Comparison of ENCODE assay signal across 2 cellular contexts in the genomic region with DNA sequence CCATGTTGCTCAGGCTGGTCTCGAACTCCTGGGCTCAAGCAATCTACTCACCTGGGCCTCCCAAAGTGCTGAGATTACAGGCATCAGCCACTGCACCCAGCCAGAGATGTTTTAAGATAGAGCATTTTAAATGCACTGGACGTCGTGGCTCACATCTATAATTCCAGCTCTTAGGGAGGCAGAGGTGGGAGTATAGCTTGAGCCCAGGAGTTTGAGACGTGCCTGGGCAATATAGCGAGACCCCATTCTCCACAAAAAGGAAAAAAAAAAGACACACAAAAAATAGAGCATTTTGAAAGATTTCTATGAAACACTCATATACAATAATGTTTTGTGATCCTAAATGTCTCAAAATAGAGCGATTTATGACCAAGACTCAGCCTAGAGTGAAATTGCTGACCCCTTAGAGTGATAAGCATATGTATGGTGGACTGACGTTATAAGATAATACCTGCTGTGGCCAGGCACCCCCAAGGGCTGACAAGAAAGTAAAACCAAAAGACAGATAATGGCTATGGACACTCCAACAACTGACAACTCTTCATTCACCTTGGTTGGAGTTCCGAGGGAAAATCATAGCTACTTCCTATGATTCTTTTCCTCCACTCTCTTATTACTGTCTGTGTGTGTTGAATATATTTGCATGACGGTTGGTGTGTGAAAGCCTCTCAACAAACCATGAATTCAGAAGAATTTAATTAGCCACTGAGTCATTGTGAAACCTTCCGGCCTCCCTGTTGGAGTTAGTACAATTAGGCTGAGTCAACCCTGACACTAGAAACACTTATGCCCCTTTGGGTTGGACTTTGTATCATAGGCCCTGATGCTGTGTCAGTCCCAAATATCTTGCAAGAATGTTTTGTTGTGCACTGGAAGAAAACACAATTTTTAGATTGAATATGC.
TF ChIP-seq lines count a peak whose summit lies in the region.

No MANE protein-coding gene starts in this region.

TF ChIP-seq in HepG2, 621 proteins besides CTCF, POLR2A, EP300 and RAD21:
- TF ChIP-seq, protein P1, sequence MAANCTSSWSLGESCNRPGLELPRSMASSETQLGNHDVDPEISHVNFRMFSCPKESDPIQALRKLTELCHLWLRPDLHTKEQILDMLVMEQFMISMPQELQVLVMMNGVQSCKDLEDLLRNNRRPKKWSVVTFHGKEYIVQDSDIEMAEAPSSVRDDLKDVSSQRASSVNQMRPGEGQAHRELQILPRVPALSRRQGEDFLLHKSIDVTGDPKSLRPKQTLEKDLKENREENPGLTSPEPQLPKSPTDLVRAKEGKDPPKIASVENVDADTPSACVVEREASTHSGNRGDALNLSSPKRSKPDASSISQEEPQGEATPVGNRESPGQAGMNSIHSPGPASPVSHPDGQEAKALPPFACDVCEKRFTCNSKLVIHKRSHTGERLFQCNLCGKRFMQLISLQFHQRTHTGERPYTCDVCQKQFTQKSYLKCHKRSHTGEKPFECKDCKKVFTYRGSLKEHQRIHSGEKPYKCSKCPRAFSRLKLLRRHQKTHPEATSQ (CRISPR knock-in tag; IDR thresholded peaks at IDR 0.05; ENCODE audit: borderline replicate concordance), result no peak
- TF ChIP-seq HNRNPUL1 (IDR thresholded peaks at IDR 0.05; ENCODE audit: low read depth, low read length) (no peak), ZFP41 (CRISPR knock-in tag; IDR thresholded peaks at IDR 0.05; ENCODE audit: borderline replicate concordance) (no peak), KMT2A (CRISPR knock-in tag; IDR thresholded peaks at IDR 0.05) (no peak)
- TF ChIP-seq, protein P2, sequence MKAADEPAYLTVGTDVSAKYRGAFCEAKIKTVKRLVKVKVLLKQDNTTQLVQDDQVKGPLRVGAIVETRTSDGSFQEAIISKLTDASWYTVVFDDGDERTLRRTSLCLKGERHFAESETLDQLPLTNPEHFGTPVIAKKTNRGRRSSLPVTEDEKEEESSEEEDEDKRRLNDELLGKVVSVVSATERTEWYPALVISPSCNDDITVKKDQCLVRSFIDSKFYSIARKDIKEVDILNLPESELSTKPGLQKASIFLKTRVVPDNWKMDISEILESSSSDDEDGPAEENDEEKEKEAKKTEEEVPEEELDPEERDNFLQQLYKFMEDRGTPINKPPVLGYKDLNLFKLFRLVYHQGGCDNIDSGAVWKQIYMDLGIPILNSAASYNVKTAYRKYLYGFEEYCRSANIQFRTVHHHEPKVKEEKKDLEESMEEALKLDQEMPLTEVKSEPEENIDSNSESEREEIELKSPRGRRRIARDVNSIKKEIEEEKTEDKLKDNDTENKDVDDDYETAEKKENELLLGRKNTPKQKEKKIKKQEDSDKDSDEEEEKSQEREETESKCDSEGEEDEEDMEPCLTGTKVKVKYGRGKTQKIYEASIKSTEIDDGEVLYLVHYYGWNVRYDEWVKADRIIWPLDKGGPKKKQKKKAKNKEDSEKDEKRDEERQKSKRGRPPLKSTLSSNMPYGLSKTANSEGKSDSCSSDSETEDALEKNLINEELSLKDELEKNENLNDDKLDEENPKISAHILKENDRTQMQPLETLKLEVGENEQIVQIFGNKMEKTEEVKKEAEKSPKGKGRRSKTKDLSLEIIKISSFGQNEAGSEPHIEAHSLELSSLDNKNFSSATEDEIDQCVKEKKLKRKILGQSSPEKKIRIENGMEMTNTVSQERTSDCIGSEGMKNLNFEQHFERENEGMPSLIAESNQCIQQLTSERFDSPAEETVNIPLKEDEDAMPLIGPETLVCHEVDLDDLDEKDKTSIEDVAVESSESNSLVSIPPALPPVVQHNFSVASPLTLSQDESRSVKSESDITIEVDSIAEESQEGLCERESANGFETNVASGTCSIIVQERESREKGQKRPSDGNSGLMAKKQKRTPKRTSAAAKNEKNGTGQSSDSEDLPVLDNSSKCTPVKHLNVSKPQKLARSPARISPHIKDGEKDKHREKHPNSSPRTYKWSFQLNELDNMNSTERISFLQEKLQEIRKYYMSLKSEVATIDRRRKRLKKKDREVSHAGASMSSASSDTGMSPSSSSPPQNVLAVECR (CRISPR knock-in tag; IDR thresholded peaks at IDR 0.05; ENCODE audit: borderline replicate concordance), result no peak

TF ChIP-seq in K562, 482 proteins besides CTCF, POLR2A, EP300 and RAD21 (continued from another document and continues in another):
- TF ChIP-seq ZEB2 (IDR thresholded peaks at IDR 0.05) (no peak), BHLHE40 (IDR thresholded peaks at IDR 0.05; ENCODE audit: low read length) (peak; percentile 21; the same call in 1 of the 2 replicates), KAT7 (CRISPR knock-in tag; IDR thresholded peaks at IDR 0.05; ENCODE audit: borderline replicate concordance) (no peak), TEAD4 (IDR thresholded peaks at IDR 0.05; ENCODE audit: low read length) (peak; percentile 85), TEAD4 (CRISPR knock-in tag; IDR thresholded peaks at IDR 0.05; ENCODE audit: borderline replicate concordance) (no peak), JUND (IDR thresholded peaks at IDR 0.05; ENCODE audit: borderline replicate concordance, low read depth, low read length) (peak; percentile 31; the same call in 1 of the 2 replicates), JUND (tag; IDR thresholded peaks at IDR 0.05; ENCODE audit: borderline replicate concordance, low read depth, low read length) (peak; percentile 69; the same call in 2 of the 3 replicates), CHD2 (IDR thresholded peaks at IDR 0.05; ENCODE audit: low read depth, low read length) (no peak), SMARCE1 (IDR thresholded peaks at IDR 0.05) (peak; percentile 78), NR3C1 (CRISPR knock-in tag; IDR thresholded peaks at IDR 0.05) (no peak), DMBX1 (CRISPR knock-in tag; IDR thresholded peaks at IDR 0.05; ENCODE audit: borderline replicate concordance) (no peak), ZKSCAN8 (CRISPR knock-in tag; IDR thresholded peaks at IDR 0.05) (no peak), SRF (CRISPR knock-in tag; IDR thresholded peaks at IDR 0.05) (no peak; a peak in 1 of 4 replicates), ZNF197 (CRISPR knock-in tag; IDR thresholded peaks at IDR 0.05; ENCODE audit: low read depth) (0 out of 2 replicates have a peak, but pooled peaks have one; percentile 39), SIX5 (IDR thresholded peaks at IDR 0.05; ENCODE audit: borderline replicate concordance in 1 of 2, insufficient read depth in 1 of 2, low read depth in 1 of 2, low read length in 2 of 2) (no peak), SOX6 (IDR thresholded peaks at IDR 0.05) (peak; percentile 40; the same call in 1 of the 2 replicates), CBX8 (IDR thresholded peaks at IDR 0.05; ENCODE audit: borderline replicate concordance, extremely low read depth, low read depth, low read length, poor library complexity, severe bottlenecking) (no peak), NUFIP1 (IDR thresholded peaks at IDR 0.05; ENCODE audit: partially characterized antibody) (no peak), MIER1 (IDR thresholded peaks at IDR 0.05; ENCODE audit: low read depth) (no peak), ETV5 (CRISPR knock-in tag; IDR thresholded peaks at IDR 0.05; ENCODE audit: low read depth) (no peak), HLTF (IDR thresholded peaks at IDR 0.05) (no peak), KDM5B (IDR thresholded peaks at IDR 0.05; ENCODE audit: insufficient replicate concordance, low read depth, low read length) (no peak), CREBBP (IDR thresholded peaks at IDR 0.05; ENCODE audit: low read depth, low read length) (no peak), NR4A1 (CRISPR knock-in tag; IDR thresholded peaks at IDR 0.05) (no peak), NR4A1 (tag; IDR thresholded peaks at IDR 0.05) (no peak), SRSF9 (IDR thresholded peaks at IDR 0.05; ENCODE audit: borderline replicate concordance, low read depth, low read length) (no peak), ZNF384 (IDR thresholded peaks at IDR 0.05; ENCODE audit: low read depth, low read length) (peak; percentile 9; the same call in 1 of the 2 replicates), LEF1 (IDR thresholded peaks at IDR 0.05) (peak; percentile 67; the same call in 1 of the 2 replicates), GABPA (tag; conservative IDR thresholded peaks at IDR 0.05; ENCODE audit: low read depth) (0 out of 2 replicates have a peak, but pooled peaks have one; percentile 11), CBX1 (IDR thresholded peaks at IDR 0.05; ENCODE audit: low read depth) (no peak), TAL1 (IDR thresholded peaks at IDR 0.05) (peak; percentile 74), ZNF263 (CRISPR knock-in tag; IDR thresholded peaks at IDR 0.05; ENCODE audit: borderline replicate concordance) (no peak)
- TF ChIP-seq, protein P3, sequence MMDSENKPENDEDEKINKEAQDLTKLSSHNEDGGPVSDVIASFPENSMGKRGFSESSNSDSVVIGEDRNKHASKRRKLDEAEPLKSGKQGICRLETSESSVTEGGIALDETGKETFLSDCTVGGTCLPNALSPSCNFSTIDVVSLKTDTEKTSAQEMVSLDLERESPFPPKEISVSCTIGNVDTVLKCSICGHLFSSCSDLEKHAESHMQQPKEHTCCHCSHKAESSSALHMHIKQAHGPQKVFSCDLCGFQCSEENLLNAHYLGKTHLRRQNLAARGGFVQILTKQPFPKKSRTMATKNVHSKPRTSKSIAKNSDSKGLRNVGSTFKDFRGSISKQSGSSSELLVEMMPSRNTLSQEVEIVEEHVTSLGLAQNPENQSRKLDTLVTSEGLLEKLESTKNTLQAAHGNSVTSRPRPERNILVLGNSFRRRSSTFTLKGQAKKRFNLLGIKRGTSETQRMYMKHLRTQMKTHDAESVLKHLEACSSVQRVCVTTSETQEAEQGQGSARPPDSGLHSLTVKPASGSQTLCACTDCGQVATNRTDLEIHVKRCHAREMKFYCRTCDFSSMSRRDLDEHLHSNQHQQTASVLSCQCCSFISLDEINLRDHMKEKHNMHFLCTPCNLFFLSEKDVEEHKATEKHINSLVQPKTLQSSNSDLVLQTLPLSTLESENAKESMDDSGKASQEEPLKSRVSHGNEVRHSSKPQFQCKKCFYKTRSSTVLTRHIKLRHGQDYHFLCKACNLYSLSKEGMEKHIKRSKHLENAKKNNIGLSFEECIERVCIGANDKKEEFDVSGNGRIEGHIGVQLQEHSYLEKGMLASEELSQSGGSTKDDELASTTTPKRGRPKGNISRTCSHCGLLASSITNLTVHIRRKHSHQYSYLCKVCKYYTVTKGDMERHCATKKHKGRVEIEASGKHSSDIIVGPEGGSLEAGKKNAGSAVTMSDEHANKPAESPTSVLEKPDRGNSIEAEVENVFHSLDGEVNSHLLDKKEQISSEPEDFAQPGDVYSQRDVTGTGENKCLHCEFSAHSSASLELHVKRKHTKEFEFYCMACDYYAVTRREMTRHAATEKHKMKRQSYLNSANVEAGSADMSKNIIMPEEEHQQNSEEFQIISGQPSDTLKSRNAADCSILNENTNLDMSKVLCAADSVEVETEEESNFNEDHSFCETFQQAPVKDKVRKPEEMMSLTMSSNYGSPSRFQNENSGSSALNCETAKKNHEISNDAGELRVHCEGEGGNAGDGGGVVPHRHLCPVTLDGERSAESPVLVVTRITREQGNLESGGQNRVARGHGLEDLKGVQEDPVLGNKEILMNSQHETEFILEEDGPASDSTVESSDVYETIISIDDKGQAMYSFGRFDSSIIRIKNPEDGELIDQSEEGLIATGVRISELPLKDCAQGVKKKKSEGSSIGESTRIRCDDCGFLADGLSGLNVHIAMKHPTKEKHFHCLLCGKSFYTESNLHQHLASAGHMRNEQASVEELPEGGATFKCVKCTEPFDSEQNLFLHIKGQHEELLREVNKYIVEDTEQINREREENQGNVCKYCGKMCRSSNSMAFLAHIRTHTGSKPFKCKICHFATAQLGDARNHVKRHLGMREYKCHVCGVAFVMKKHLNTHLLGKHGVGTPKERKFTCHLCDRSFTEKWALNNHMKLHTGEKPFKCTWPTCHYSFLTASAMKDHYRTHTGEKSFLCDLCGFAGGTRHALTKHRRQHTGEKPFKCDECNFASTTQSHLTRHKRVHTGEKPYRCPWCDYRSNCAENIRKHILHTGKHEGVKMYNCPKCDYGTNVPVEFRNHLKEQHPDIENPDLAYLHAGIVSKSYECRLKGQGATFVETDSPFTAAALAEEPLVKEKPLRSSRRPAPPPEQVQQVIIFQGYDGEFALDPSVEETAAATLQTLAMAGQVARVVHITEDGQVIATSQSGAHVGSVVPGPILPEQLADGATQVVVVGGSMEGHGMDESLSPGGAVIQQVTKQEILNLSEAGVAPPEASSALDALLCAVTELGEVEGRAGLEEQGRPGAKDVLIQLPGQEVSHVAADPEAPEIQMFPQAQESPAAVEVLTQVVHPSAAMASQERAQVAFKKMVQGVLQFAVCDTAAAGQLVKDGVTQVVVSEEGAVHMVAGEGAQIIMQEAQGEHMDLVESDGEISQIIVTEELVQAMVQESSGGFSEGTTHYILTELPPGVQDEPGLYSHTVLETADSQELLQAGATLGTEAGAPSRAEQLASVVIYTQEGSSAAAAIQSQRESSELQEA (IDR thresholded peaks at IDR 0.05; ENCODE audit: low read depth), result 0 out of 2 replicates have a peak, but pooled peaks have one; percentile 23
- TF ChIP-seq, protein P4, sequence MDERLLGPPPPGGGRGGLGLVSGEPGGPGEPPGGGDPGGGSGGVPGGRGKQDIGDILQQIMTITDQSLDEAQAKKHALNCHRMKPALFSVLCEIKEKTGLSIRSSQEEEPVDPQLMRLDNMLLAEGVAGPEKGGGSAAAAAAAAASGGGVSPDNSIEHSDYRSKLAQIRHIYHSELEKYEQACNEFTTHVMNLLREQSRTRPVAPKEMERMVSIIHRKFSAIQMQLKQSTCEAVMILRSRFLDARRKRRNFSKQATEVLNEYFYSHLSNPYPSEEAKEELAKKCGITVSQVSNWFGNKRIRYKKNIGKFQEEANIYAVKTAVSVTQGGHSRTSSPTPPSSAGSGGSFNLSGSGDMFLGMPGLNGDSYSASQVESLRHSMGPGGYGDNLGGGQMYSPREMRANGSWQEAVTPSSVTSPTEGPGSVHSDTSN (CRISPR knock-in tag; IDR thresholded peaks at IDR 0.05; ENCODE audit: low read depth), result no peak
- TF ChIP-seq, protein P4 (tag; conservative IDR thresholded peaks at IDR 0.05; ENCODE audit: low read depth), result peak; percentile 81
- TF ChIP-seq, protein P5, sequence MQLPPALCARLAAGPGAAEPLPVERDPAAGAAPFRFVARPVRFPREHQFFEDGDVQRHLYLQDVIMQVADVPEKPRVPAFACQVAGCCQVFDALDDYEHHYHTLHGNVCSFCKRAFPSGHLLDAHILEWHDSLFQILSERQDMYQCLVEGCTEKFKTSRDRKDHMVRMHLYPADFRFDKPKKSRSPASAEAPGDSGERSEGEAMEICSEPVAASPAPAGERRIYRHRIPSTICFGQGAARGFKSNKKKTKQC (CRISPR knock-in tag; IDR thresholded peaks at IDR 0.05), result no peak
